Comparison of ENCODE assay signal across 20 cellular contexts in genomic region chr1:71104417-71104816, GRCh38. TPM values are rescaled to one million over a fixed set of nuclear protein-coding genes. Genes with fewer than 3 reads are reported as not detected.
DNase-seq lines count a peak whose midpoint lies in the region; TF ChIP-seq lines count a peak whose summit lies in the region.
"Had no signal": no experiment of that assay in that cellular context is flagged by ENCODE, and none has a peak within 500 bp of the region (broad histone marks: within the 10 kb centered on the region; RNA-seq: fewer than 3 reads in every experiment).

No MANE protein-coding gene starts in this region.

- H3K9ac ChIP-seq in SK-N-SH: no peak overlapping the region
- H3K9ac ChIP-seq: BLaER1 had no signal

- H2AFZ ChIP-seq in SK-N-SH (ENCODE audit: low read depth): no peak overlapping the region

- H3K36me3 ChIP-seq in SK-N-SH (replicated peaks in 1 of 2; ENCODE audit: control insufficient read depth in 1 of 2, insufficient read depth in 2 of 2, low read length in 1 of 2) (no peaks in the 10 kb centered on the region), left ventricle myocardium inferior (no peaks in the 10 kb centered on the region), A673 (ENCODE audit: insufficient read depth, low read length, poor library complexity, severe bottlenecking) (no peaks in the 10 kb centered on the region)
- H3K36me3 ChIP-seq: BE2C, BLaER1 had no signal

- 49% methylated on average over 4 of the region's 4 CpGs for WGBS in SK-N-SH (ENCODE audit: low lambda C conversion rate)

- H3K27ac ChIP-seq in SK-N-SH (ENCODE audit: low read depth in 2 of 2, low read length in 1 of 2) (peak overlapping the region in 1 of 2 experiments; percentile 22; a peak in 1 of 4 replicates), left ventricle myocardium inferior (replicated peaks) (no peak overlapping the region), A673 (ENCODE audit: low read depth, low read length, poor library complexity, severe bottlenecking) (no peak overlapping the region)
- H3K27ac ChIP-seq: 22Rv1, A549, BLaER1 had no signal

- no peaks in the 10 kb centered on the region for H3F3A ChIP-seq in SK-N-SH (replicated peaks; ENCODE audit: insufficient read depth)

- CTCF ChIA-PET in SK-N-SH (lab: Yijun Ruan, JAX) (interaction anchor here (2.3 kb wide), 1 partner anchor 10 kb away, joined by 6 read pairs; no protein-coding TSS in a partner anchor), A673 (lab: Charles Lee) (no interaction called here)

- no peak overlapping the region for H3K4me2 ChIP-seq in SK-N-SH
- H3K4me2 ChIP-seq: A549, BLaER1 had no signal

- no peaks in the 10 kb centered on the region for H3K9me3 ChIP-seq in SK-N-SH
- no peaks in the 10 kb centered on the region for H3K9me3 ChIP-seq in left ventricle myocardium inferior (replicated peaks)
- no peaks in the 10 kb centered on the region for H3K9me3 ChIP-seq in A673 (ENCODE audit: low read depth, low read length, poor library complexity, severe bottlenecking)
- H3K9me3 ChIP-seq: A549, BE2C, BLaER1 had no signal

- H3K79me2 ChIP-seq in SK-N-SH (ENCODE audit: insufficient read depth): no peaks in the 10 kb centered on the region

- POLR2A ChIA-PET in SK-N-SH (lab: Yijun Ruan, JAX) (no interaction called here), A673 (lab: Charles Lee; ENCODE audit: low non-redundant PET) (no interaction called here)

- BruUV-seq in A673 (replicated peaks; lab: Mats Ljungman, UMichigan): no TSS peak

- DNase-seq in NCI-H82 (lab: John Stamatoyannopoulos, UW): peak; percentile 31
- DNase-seq in NCI-H82 treated with DMSO at 0.1 percent for 48 hours (lab: John Stamatoyannopoulos, UW; ENCODE audit: unreplicated experiment): no peak
- peak; percentile 27 for DNase-seq in SK-N-SH
- DNase-seq in left ventricle myocardium inferior: no peak
- DNase-seq in A673 (ENCODE audit: low spot score): no peak
- DNase-seq: ACHN; BE2C; C1 segment of cervical spinal cord; CD4-positive, alpha-beta memory T cell; CD4-positive, CD25-positive, alpha-beta regulatory T cell; CD8-positive, alpha-beta memory T cell; COR-L47; DMS79 treated with DMSO at 0.1 percent for 48 hours; GDM1 had no signal

- TF ChIP-seq RAD21 in SK-N-SH (IDR thresholded peaks at IDR 0.05; ENCODE audit: low read length): no peak

- no peaks in the 10 kb centered on the region for H3K9me2 ChIP-seq in SK-N-SH

- H3K27me3 ChIP-seq in SK-N-SH (ENCODE audit: insufficient read depth): no peaks in the 10 kb centered on the region
- no peaks in the 10 kb centered on the region for H3K27me3 ChIP-seq in left ventricle myocardium inferior (ENCODE audit: low read depth)
- H3K27me3 ChIP-seq in A673 (replicated peaks; ENCODE audit: insufficient read depth, low read depth, low read length, poor library complexity): no peaks in the 10 kb centered on the region
- H3K27me3 ChIP-seq: BE2C, BLaER1 had no signal

- H3K4me3 ChIP-seq in SK-N-SH (ENCODE audit: low read depth in 2 of 2, low read length in 1 of 2): no peak overlapping the region
- no peak overlapping the region for H3K4me3 ChIP-seq in left ventricle myocardium inferior
- no peak overlapping the region for H3K4me3 ChIP-seq in A673 (ENCODE audit: low read depth, low read length, poor library complexity, severe bottlenecking)
- H3K4me3 ChIP-seq: A549, BLaER1, GM12878 had no signal

- intact Hi-C loops in left ventricle myocardium inferior (cut with micrococcal nuclease): no loop called here
- intact Hi-C loops in A673 (cut with micrococcal nuclease; ENCODE audit: unreplicated experiment): no loop called here

- H3K4me1 ChIP-seq in SK-N-SH (ENCODE audit: control insufficient read depth in 1 of 2, insufficient read depth in 2 of 2, low read depth in 1 of 2, low read length in 1 of 2): no peaks in the 10 kb centered on the region; a peak in 2 of 4 replicates
- H3K4me1 ChIP-seq in left ventricle myocardium inferior: no peaks in the 10 kb centered on the region
- no peaks in the 10 kb centered on the region for H3K4me1 ChIP-seq in A673 (ENCODE audit: insufficient read depth, low read length, poor library complexity, severe bottlenecking)
- H3K4me1 ChIP-seq: A549, BE2C, BLaER1 had no signal

- H4K20me1 ChIP-seq in SK-N-SH (ENCODE audit: insufficient read depth): no peaks in the 10 kb centered on the region
- H4K20me1 ChIP-seq: BLaER1 had no signal

- peak in 1 of 2 experiments; percentile 40; a peak in 1 of 4 replicates for TF ChIP-seq EP300 in SK-N-SH (IDR thresholded peaks at IDR 0.05; ENCODE audit: borderline replicate concordance in 1 of 2, low read depth in 1 of 2, low read length in 1 of 2)

- no peak for TF ChIP-seq CTCF in SK-N-SH (IDR thresholded peaks at IDR 0.05)
- TF ChIP-seq CTCF in left ventricle myocardium inferior (IDR thresholded peaks at IDR 0.05; ENCODE audit: borderline replicate concordance): no peak
- no peak for TF ChIP-seq CTCF in A673 (conservative IDR thresholded peaks at IDR 0.05; ENCODE audit: low read depth, low read length)

TF ChIP-seq in SK-N-SH, 30 proteins besides CTCF, POLR2A, EP300 and RAD21:
- TF ChIP-seq FOSL2 (IDR thresholded peaks at IDR 0.05; ENCODE audit: borderline replicate concordance, low read depth) (no peak), GATA2 (CRISPR knock-in tag; IDR thresholded peaks at IDR 0.05) (peak; percentile 80)

RNA-seq across cellular contexts. Expression of gene ZRANB2, which starts 23.6 kb away (rescaled TPM):
- polyA plus RNA-seq in SK-N-SH (2012; rRNA removed): 45.2 and 69.2 TPM in 2 replicates
- 34.2 and 45.2 TPM in 2 replicates for polyA plus RNA-seq in SK-N-SH (2012; cell fraction: cytosol; rRNA removed)
- polyA plus RNA-seq in SK-N-SH (2012; cell fraction: nucleus; rRNA removed): 85.3 and 249 TPM in 2 replicates
- 58.5 TPM for total RNA-seq in left ventricle myocardium inferior
- 112 and 113 TPM in 2 replicates for total RNA-seq in A673 (2021)

RNA-seq across cellular contexts. Expression of gene PTGER3, which starts 56.8 kb away (rescaled TPM):
- polyA plus RNA-seq in SK-N-SH (2012; rRNA removed): 1.3 and 1.9 TPM in 2 replicates
- polyA plus RNA-seq in SK-N-SH (2012; cell fraction: cytosol; rRNA removed): 1.4 and 2.1 TPM in 2 replicates
- 1.4 and 2.0 TPM in 2 replicates for polyA plus RNA-seq in SK-N-SH (2012; cell fraction: nucleus; rRNA removed)
- total RNA-seq in left ventricle myocardium inferior (2.6 TPM), A673 (2021) (96.0 and 107 TPM in 2 replicates)
- total RNA-seq: A172; CD4-positive, alpha-beta memory T cell; CD8-positive, alpha-beta memory T cell; GM12878 had no signal
- polyA plus RNA-seq: A549; AG04450; CD4-positive, CD25-positive, alpha-beta regulatory T cell; CD8-positive, alpha-beta memory T cell had no signal

Comparison
In these comparisons a context has a peak if more than half of its experiments do, and no peak if none do; other contexts are left out.
1. DNase-seq: peak in NCI-H82 (single experiment) and SK-N-SH (single experiment); none in NCI-H82 treated with DMSO at 0.1 percent for 48 hours (single experiment), left ventricle myocardium inferior (single experiment) and A673 (single experiment).
2. RNA of gene PTGER3, which starts 56.8 kb away (total RNA-seq): 96.0 to 107 TPM in A673; 2.6 TPM in left ventricle myocardium inferior (single experiment); every median in the first group is over 10 times any median in the second.